Comparison of ENCODE assay signal across 27 cellular contexts in genomic region chr2:126982935-126983334, GRCh38.
A peak's percentile ranks its signal among the peaks of the same experiment; 100 is the strongest.
DNase-seq lines count a peak whose midpoint lies in the region; ATAC-seq, FAIRE-seq and TF ChIP-seq lines count a peak whose summit lies in the region.
"Had no signal": no experiment of that assay in that cellular context is flagged by ENCODE, and none has a peak within 500 bp of the region (broad histone marks: within the 10 kb centered on the region; RNA-seq: fewer than 3 reads in every experiment).

No MANE protein-coding gene starts in this region.

- H3K36me3 ChIP-seq in mucosa of descending colon (ENCODE audit: low read depth) = no peaks in the 10 kb centered on the region
- H3K36me3 ChIP-seq: BE2C, BLaER1 had no signal

- peak; percentile 48 for ATAC-seq in left lobe of liver
- peak; percentile 34 for ATAC-seq in mucosa of descending colon
- no peak for ATAC-seq in GM19467 (IDR thresholded peaks at IDR 0.05; ENCODE audit: unreplicated experiment)
- ATAC-seq in stimulated activated naive CD8-positive, alpha-beta T cell treated with anti-CD3 and anti-CD28 coated beads, Interleukin-15, Interleukin-2, amounts not matched to agents 100 U/mL and 50 U/mL, for 24 hours = no peak
- ATAC-seq: GM12878 had no signal

- DNase-seq in left lobe of liver (ENCODE audit: low spot score) (no peak), mucosa of descending colon (no peak), urothelium cell line (ENCODE audit: low spot score) (no peak), HuH-7.5 (ENCODE audit: low spot score) (no peak)
- DNase-seq in stimulated activated naive CD8-positive, alpha-beta T cell treated with anti-CD3 and anti-CD28 coated beads, Interleukin-15, Interleukin-2, amounts not matched to agents 100 U/mL and 50 U/mL, for 24 hours = no peak
- DNase-seq: 8988T; ACHN; BE2C; C1 segment of cervical spinal cord; CD4-positive, alpha-beta memory T cell; CD4-positive, CD25-positive, alpha-beta regulatory T cell; CD8-positive, alpha-beta memory T cell; COR-L47; DMS 273 treated with DMSO at 0.1 percent for 48 hours; DMS153; DMS53; DMS79; DND-41; EL; GDM1 had no signal

- H3K4me3 ChIP-seq in mucosa of descending colon = no peak overlapping the region
- H3K4me3 ChIP-seq: BLaER1, GM12878 had no signal

- no peaks in the 10 kb centered on the region for H3K9me3 ChIP-seq in mucosa of descending colon
- H3K9me3 ChIP-seq: BE2C, BLaER1 had no signal

- FAIRE-seq in urothelium cell line (lab: Jason Lieb, UNC) = peak; percentile 13
- FAIRE-seq: A204.1, GM12878, GM12892, GM18507, GM19239 had no signal

- intact Hi-C loops in mucosa of descending colon (cut with DNase I, micrococcal nuclease) = no loop called here

- TF ChIP-seq CTCF in mucosa of descending colon (IDR thresholded peaks at IDR 0.05) = no peak

- H3K4me1 ChIP-seq in mucosa of descending colon (ENCODE audit: low read depth) = no peaks in the 10 kb centered on the region
- H3K4me1 ChIP-seq: BE2C, BLaER1 had no signal

Comparison
In these comparisons a context has a peak if more than half of its experiments do, and no peak if none do; other contexts are left out.
1. ATAC-seq: peak in left lobe of liver (single experiment) and mucosa of descending colon (single experiment); none in GM19467 (single experiment) and stimulated activated naive CD8-positive, alpha-beta T cell treated with anti-CD3 and anti-CD28 coated beads, Interleukin-15, Interleukin-2, amounts not matched to agents 100 U/mL and 50 U/mL, for 24 hours (single experiment).